In the genomic region with DNA sequence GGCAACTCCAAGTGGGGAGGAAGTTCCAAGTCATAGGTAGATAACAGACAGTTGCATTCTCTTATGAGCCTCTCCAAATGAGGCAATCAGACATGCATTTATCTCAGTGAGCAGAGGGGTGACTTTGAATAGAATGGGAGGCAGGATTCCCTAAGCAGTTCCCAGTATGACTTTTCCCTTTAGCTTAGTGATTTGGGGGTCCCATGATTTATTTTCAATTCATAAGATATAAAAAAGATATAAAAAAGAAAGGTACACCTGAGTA, we compare ENCODE assay signal across 8 cellular contexts. TPM values are rescaled to one million over a fixed set of nuclear protein-coding genes. Genes with fewer than 3 reads are reported as not detected.
A peak's percentile ranks its signal among the peaks of the same experiment; 100 is the strongest.
DNase-seq lines count a peak whose midpoint lies in the region; ATAC-seq and TF ChIP-seq lines count a peak whose summit lies in the region.

No MANE protein-coding gene starts in this region.

- H3K4me3 ChIP-seq in Caco-2 (ENCODE audit: low read depth, low read length) (peak overlapping the region; percentile 85), ectodermal cell (ENCODE audit: insufficient read depth, low read depth, low read length) (peak overlapping the region; percentile 89), neuron (ENCODE audit: low read length) (peak overlapping the region; percentile 90)

- H3K27me3 ChIP-seq in Caco-2 (replicated peaks; ENCODE audit: control insufficient read depth, insufficient read depth, low read length) (no peaks in the 10 kb centered on the region), ectodermal cell (ENCODE audit: control insufficient read depth, insufficient read depth, low read length, poor library complexity, severe bottlenecking) (no peaks in the 10 kb centered on the region), neuron (ENCODE audit: insufficient read depth, low read length) (no peaks in the 10 kb centered on the region)

- no peak overlapping the region for H3K27ac ChIP-seq in ectodermal cell (ENCODE audit: insufficient read depth, low read depth, low read length, poor library complexity, severe bottlenecking)

- H3K36me3 Mint-ChIP-seq in Caco-2 (ENCODE audit: insufficient read depth, unreplicated experiment), result peaks cover 15% of the 10 kb centered on the region

- H3K27me3 Mint-ChIP-seq in Caco-2 (ENCODE audit: insufficient read depth, unreplicated experiment), result no peaks in the 10 kb centered on the region

- H3K4me1 Mint-ChIP-seq in Caco-2 (ENCODE audit: low read depth, unreplicated experiment), result peaks cover 6% of the 10 kb centered on the region

- TF ChIP-seq CTCF in Caco-2 (IDR thresholded peaks at IDR 0.05; ENCODE audit: insufficient read depth in 1 of 2, low read depth in 1 of 2, low read length in 1 of 2, severe bottlenecking in 1 of 2, unreplicated experiment in 1 of 2), result no peak

- ATAC-seq in HG02588 (IDR thresholded peaks at IDR 0.05; ENCODE audit: unreplicated experiment) (no peak), HG02884 (IDR thresholded peaks at IDR 0.05; ENCODE audit: unreplicated experiment) (no peak), HG03095 (IDR thresholded peaks at IDR 0.05; ENCODE audit: unreplicated experiment) (no peak), HG03045 (IDR thresholded peaks at IDR 0.05; ENCODE audit: unreplicated experiment) (no peak)

- no TSS peak for BruUV-seq in Caco-2 (replicated peaks; lab: Mats Ljungman, UMichigan)

- H3K36me3 ChIP-seq in Caco-2 (ENCODE audit: control insufficient read depth, insufficient read depth, low read length), result no peaks in the 10 kb centered on the region; the same call in none of the 2 replicates
- no peaks in the 10 kb centered on the region for H3K36me3 ChIP-seq in ectodermal cell (ENCODE audit: control insufficient read depth, insufficient read depth, low read length)
- H3K36me3 ChIP-seq in neuron (ENCODE audit: insufficient read depth, low read length), result peaks cover 10% of the 10 kb centered on the region

- H3K4me1 ChIP-seq in Caco-2 (peaks cover 18% of the 10 kb centered on the region), ectodermal cell (ENCODE audit: control insufficient read depth, insufficient read depth, low read length) (no peaks in the 10 kb centered on the region), neuron (ENCODE audit: insufficient read depth, low read length) (peaks cover 20% of the 10 kb centered on the region)

- DNase-seq in Caco-2 (no peak), NAMALWA (ENCODE audit: low spot score) (peak; percentile 10)

- H3K9me3 ChIP-seq in Caco-2, result no peaks in the 10 kb centered on the region
- no peaks in the 10 kb centered on the region for H3K9me3 ChIP-seq in ectodermal cell (ENCODE audit: control insufficient read depth, low read length)
- H3K9me3 ChIP-seq in neuron (ENCODE audit: low read length), result no peaks in the 10 kb centered on the region

- intact Hi-C loops in Caco-2 (cut with micrococcal nuclease; ENCODE audit: unreplicated experiment), result loop anchor here (2.0 to 5.0 kb wide), 3 partner anchors 68 to 377 kb away; partner anchors contain the start of gene NDUFAF4

- H3K4me3 Mint-ChIP-seq in Caco-2 (ENCODE audit: unreplicated experiment), result peak overlapping the region; percentile 93

- H3K27ac Mint-ChIP-seq in Caco-2 (ENCODE audit: unreplicated experiment), result peak overlapping the region; percentile 99

- no peaks in the 10 kb centered on the region for H3K9me3 Mint-ChIP-seq in Caco-2 (ENCODE audit: unreplicated experiment)

- H2AFZ ChIP-seq in neuron (ENCODE audit: low read depth, low read length), result peak overlapping the region; percentile 92

- POLR2A ChIA-PET in Caco-2 (lab: Charles Lee), result no interaction called here

- CTCF ChIA-PET in Caco-2 (lab: Charles Lee), result no interaction called here

RNA-seq across cellular contexts. Expression of gene UFL1, which starts 0.8 kb away (rescaled TPM):
- 19.4 and 21.9 TPM in 2 replicates for total RNA-seq in Caco-2 (2022)
- 22.9 TPM for polyA plus RNA-seq in ectodermal cell (2013, experiment 1 of 4)
- polyA plus RNA-seq in ectodermal cell (2013, experiment 2 of 4), result 23.1 TPM
- 22.6 TPM for polyA plus RNA-seq in ectodermal cell (2013, experiment 3 of 4)
- 24.5 TPM for polyA plus RNA-seq in ectodermal cell (2013, experiment 4 of 4)

RNA-seq across cellular contexts. Expression of gene FHL5, which starts 42.1 kb away (rescaled TPM):
- not detected in 2 replicates for total RNA-seq in Caco-2 (2022)
- polyA plus RNA-seq in ectodermal cell (2013, experiment 1 of 4), result not detected
- not detected for polyA plus RNA-seq in ectodermal cell (2013, experiment 2 of 4)
- not detected for polyA plus RNA-seq in ectodermal cell (2013, experiment 3 of 4)
- not detected for polyA plus RNA-seq in ectodermal cell (2013, experiment 4 of 4)
